7 cellular contexts compared by ENCODE assay signal in the genomic region with DNA sequence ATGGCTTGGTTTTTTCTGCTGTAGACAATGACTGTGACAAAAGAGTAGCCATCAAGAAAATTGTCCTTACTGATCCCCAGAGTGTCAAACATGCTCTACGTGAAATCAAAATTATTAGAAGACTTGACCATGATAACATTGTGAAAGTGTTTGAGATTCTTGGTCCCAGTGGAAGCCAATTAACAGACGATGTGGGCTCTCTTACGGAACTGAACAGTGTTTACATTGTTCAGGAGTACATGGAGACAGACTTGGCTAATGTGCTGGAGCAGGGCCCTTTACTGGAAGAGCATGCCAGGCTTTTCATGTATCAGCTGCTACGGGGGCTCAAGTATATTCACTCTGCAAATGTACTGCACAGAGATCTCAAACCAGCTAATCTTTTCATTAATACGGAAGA. TPM values are rescaled to one million over a fixed set of nuclear protein-coding genes. Genes with fewer than 3 reads are reported as not detected.
DNase-seq lines count a peak whose midpoint lies in the region; ATAC-seq, FAIRE-seq and TF ChIP-seq lines count a peak whose summit lies in the region.
"Not testable (repeated sequence)": the region's sequence is repeated elsewhere in the genome, so short reads cannot be mapped to it uniquely, and the experiment has no call there.

No MANE protein-coding gene starts in this region.

- peak overlapping the region; percentile 91; the same call in 1 of the 2 replicates for H3K4me2 ChIP-seq in DOHH2 (ENCODE audit: low read length)
- H3K4me2 ChIP-seq in GM12878 (ENCODE audit: control insufficient read depth, insufficient read depth) = not testable (repeated sequence)

- TF ChIP-seq RAD21 in GM12878 (IDR thresholded peaks at IDR 0.05; ENCODE audit: insufficient read depth, low read depth, low read length) = not testable (repeated sequence)

- RAD21 ChIA-PET in GM12878 (lab: Charles Lee; ENCODE audit: unreplicated experiment) = interaction anchor here (0.7 to 1.8 kb wide), 7 partner anchors 9 to 51 kb away, joined by 3 to 6 read pairs (median 5); no protein-coding TSS in a partner anchor

- peaks cover 16% of the 10 kb centered on the region for H3F3A ChIP-seq in DOHH2 (ENCODE audit: control insufficient read depth, insufficient read depth)

- not testable (repeated sequence) for H3K9me2 ChIP-seq in DOHH2 (replicated peaks; ENCODE audit: control insufficient read depth, low read length)

- not testable (repeated sequence) for ATAC-seq in Panc1; activated CD8-positive, alpha-beta memory T cell treated with anti-CD3 and anti-CD28 coated beads, Interleukin-2, amount 10 ng/mL, durations not matched to agents 7 days and 5 days; GM12878

- BruUV-seq in Panc1 (replicated peaks; lab: Mats Ljungman, UMichigan) (TSS peak; percentile 52), GM12878 (replicated peaks; lab: Mats Ljungman, UMichigan) (TSS peak; percentile 61)

- CTCF ChIA-PET in Panc1 (lab: Charles Lee) = not testable (repeated sequence)
- CTCF ChIA-PET in activated CD8-positive, alpha-beta memory T cell treated with anti-CD3 and anti-CD28 coated beads, Interleukin-2, amount 10 ng/mL, durations not matched to agents 7 days and 5 days (lab: Charles Lee) = interaction anchor here (0.8 to 2.9 kb wide), 17 partner anchors 9 to 157 kb away, joined by 3 to 18 read pairs (median 4); a partner anchor contains a TSS
- CTCF ChIA-PET in GM12878 (lab: Yijun Ruan, JAX) = interaction anchor here (1.0 to 1.9 kb wide), 10 partner anchors 17 to 158 kb away, joined by 3 to 7 read pairs (median 4); a partner anchor contains a TSS

- H3K27me3 ChIP-seq in DOHH2 (ENCODE audit: control insufficient read depth, low read length); Panc1 (ENCODE audit: control insufficient read depth, insufficient read depth, low read length); GM12878 (replicated peaks in 1 of 2; ENCODE audit: control insufficient read depth in 2 of 2, insufficient read depth in 2 of 2, low read length in 1 of 2); spleen (replicated peaks in 1 of 7): not testable (repeated sequence)

- H3K36me3 ChIP-seq in DOHH2 (ENCODE audit: control insufficient read depth, low read length) (peaks cover 30% of the 10 kb centered on the region), GM12878 (ENCODE audit: control insufficient read depth in 2 of 2, insufficient read depth in 2 of 2, low read length in 1 of 2) (peaks cover 0 to 21% of the 10 kb centered on the region in 2 experiments; a peak in 2 of 4 replicates), spleen (peaks cover 0 to 53% (median 18%) of the 10 kb centered on the region in 6 donors)
- not testable (repeated sequence) for H3K36me3 ChIP-seq in Panc1 (ENCODE audit: control insufficient read depth, insufficient read depth, low read length)

- H3K27ac Mint-ChIP-seq in activated CD8-positive, alpha-beta memory T cell treated with anti-CD3 and anti-CD28 coated beads, Interleukin-2, amount 10 ng/mL, durations not matched to agents 7 days and 5 days = peak overlapping the region; percentile 95

- H2AFZ ChIP-seq in GM12878 (ENCODE audit: control insufficient read depth, low read depth, low read length) = not testable (repeated sequence)

- TF ChIP-seq CTCF in DOHH2 (IDR thresholded peaks at IDR 0.05; ENCODE audit: low read depth, low read length, poor library complexity, severe bottlenecking); Panc1 (IDR thresholded peaks at IDR 0.05); GM12878 (IDR thresholded peaks at IDR 0.05 in 2 of 3, conservative IDR thresholded peaks at IDR 0.05 in 1 of 3; ENCODE audit: control insufficient read depth in 2 of 3, extremely low read depth in 1 of 3, insufficient read depth in 1 of 3, low read depth in 3 of 3, low read length in 3 of 3); spleen (IDR thresholded peaks at IDR 0.05 in 8 of 11, conservative IDR thresholded peaks at IDR 0.05 in 3 of 11): not testable (repeated sequence)

- in situ Hi-C loops in Panc1 (cut with HindIII; ENCODE audit: low pct_unique_long_range_greater_than_20kb, low sequenced_read_pairs); GM12878 (cut with MboI): not testable (repeated sequence)

- TF ChIP-seq EP300 in GM12878 (IDR thresholded peaks at IDR 0.05; ENCODE audit: borderline replicate concordance in 1 of 2, control insufficient read depth in 1 of 2, low read depth in 2 of 2, low read length in 2 of 2) = not testable (repeated sequence)

- WGBS in GM12878 (ENCODE audit: insufficient coverage, insufficient replicate concordance, low lambda C conversion rate, missing lambda C conversion rate) = 96% methylated on average over 5 of the region's 5 CpGs
- WGBS in spleen, 5 donors = 94 to 98% (median 97%) methylated on average over 5 of the region's 5 CpGs

- H3K27ac ChIP-seq in DOHH2 (ENCODE audit: low read depth, low read length) = peak overlapping the region; percentile 83
- H3K27ac ChIP-seq in Panc1 (ENCODE audit: low read length); GM12878 (ENCODE audit: control insufficient read depth, insufficient read depth): not testable (repeated sequence)
- peak overlapping the region in 6 of 8 donors; percentile 32 to 70 (median 62) for H3K27ac ChIP-seq in spleen

- H3K4me1 ChIP-seq in DOHH2 (ENCODE audit: control insufficient read depth, low read length) = peaks cover 35% of the 10 kb centered on the region
- H3K4me1 ChIP-seq in Panc1 (ENCODE audit: control insufficient read depth, insufficient read depth, low read length) = peaks cover 15% of the 10 kb centered on the region
- not testable (repeated sequence) for H3K4me1 ChIP-seq in GM12878 (ENCODE audit: control insufficient read depth, insufficient read depth, low read length)
- peaks cover 3 to 34% (median 17%) of the 10 kb centered on the region in 6 donors for H3K4me1 ChIP-seq in spleen

- POLR2A ChIA-PET in Panc1 (lab: Charles Lee) = not testable (repeated sequence)
- POLR2A ChIA-PET in GM12878 (lab: Charles Lee) = interaction anchor here (2.6 kb wide), 1 partner anchor 9 kb away, joined by 6 read pairs; no protein-coding TSS in a partner anchor

- H3K9me3 ChIP-seq in DOHH2 (ENCODE audit: control insufficient read depth, insufficient read depth, low read length); Panc1 (ENCODE audit: control insufficient read depth, insufficient read depth, low read depth, low read length); GM12878 (replicated peaks; ENCODE audit: control insufficient read depth, insufficient read depth, low read length); spleen: not testable (repeated sequence)

- DNase-seq in Panc1 (ENCODE audit: low read depth, low spot score); activated CD8-positive, alpha-beta memory T cell treated with anti-CD3 and anti-CD28 coated beads, Interleukin-2, amount 10 ng/mL, durations not matched to agents 7 days and 5 days; GM12878 (ENCODE audit: low read depth, low spot score); spleen: not testable (repeated sequence)
- DNase-seq in globus pallidus (ENCODE audit: low spot score) (peak; percentile 61), medulla oblongata (ENCODE audit: extremely low spot score) (peak; percentile 49)

- peak overlapping the region; percentile 68 for H3K4me3 ChIP-seq in DOHH2 (ENCODE audit: low read length)
- not testable (repeated sequence) for H3K4me3 ChIP-seq in Panc1 (ENCODE audit: low read depth in 2 of 2, low read length in 2 of 2); GM12878; spleen

- not testable (repeated sequence) for H3K4me3 Mint-ChIP-seq in activated CD8-positive, alpha-beta memory T cell treated with anti-CD3 and anti-CD28 coated beads, Interleukin-2, amount 10 ng/mL, durations not matched to agents 7 days and 5 days

- H3K9me3 Mint-ChIP-seq in activated CD8-positive, alpha-beta memory T cell treated with anti-CD3 and anti-CD28 coated beads, Interleukin-2, amount 10 ng/mL, durations not matched to agents 7 days and 5 days (ENCODE audit: low read depth) = not testable (repeated sequence)

- SMC1A ChIA-PET in GM12878 (lab: Charles Lee; ENCODE audit: uncharacterized antibody, unreplicated experiment) = interaction anchor here (1.0 to 3.3 kb wide), 11 partner anchors 11 to 66 kb away, joined by 3 to 14 read pairs (median 4); no protein-coding TSS in a partner anchor

- not testable (repeated sequence) for TF ChIP-seq POLR2A in GM12878 (IDR thresholded peaks at IDR 0.05; ENCODE audit: low read depth, low read length); spleen (IDR thresholded peaks at IDR 0.05)

- intact Hi-C loops in Panc1 (cut with micrococcal nuclease; ENCODE audit: unreplicated experiment); GM12878 (cut with micrococcal nuclease; ENCODE audit: unreplicated experiment); spleen (cut with DNase I; ENCODE audit: low total_unique reads): not testable (repeated sequence)

- not testable (repeated sequence) for H4K20me1 ChIP-seq in DOHH2 (ENCODE audit: control insufficient read depth, insufficient read depth, low read depth, low read length); GM12878 (ENCODE audit: control insufficient read depth, insufficient read depth)

- H3K27me3 Mint-ChIP-seq in activated CD8-positive, alpha-beta memory T cell treated with anti-CD3 and anti-CD28 coated beads, Interleukin-2, amount 10 ng/mL, durations not matched to agents 7 days and 5 days = not testable (repeated sequence)

- peaks cover 43% of the 10 kb centered on the region for H3K4me1 Mint-ChIP-seq in activated CD8-positive, alpha-beta memory T cell treated with anti-CD3 and anti-CD28 coated beads, Interleukin-2, amount 10 ng/mL, durations not matched to agents 7 days and 5 days

- H3K79me2 ChIP-seq in DOHH2 (ENCODE audit: control insufficient read depth, low read length) (peaks cover 60% of the 10 kb centered on the region), GM12878 (ENCODE audit: control insufficient read depth, insufficient read depth, low read length) (peaks cover 63% of the 10 kb centered on the region)

- FAIRE-seq in GM12878 (lab: Jason Lieb, UNC) = not testable (repeated sequence)

- peaks cover 37% of the 10 kb centered on the region for H3K36me3 Mint-ChIP-seq in activated CD8-positive, alpha-beta memory T cell treated with anti-CD3 and anti-CD28 coated beads, Interleukin-2, amount 10 ng/mL, durations not matched to agents 7 days and 5 days

- not testable (repeated sequence) for H3K9ac ChIP-seq in GM12878 (ENCODE audit: control insufficient read depth, insufficient read depth, low read length)

RNA-seq across cellular contexts. Expression of a gene that starts 27.5 kb away (rescaled TPM):
- total RNA-seq in Panc1 (2021; ENCODE audit: unreplicated experiment) = 66.6 TPM
- polyA plus RNA-seq in Panc1 (2012; ENCODE audit: insufficient read length) = 30.3 TPM
- total RNA-seq in activated CD8-positive, alpha-beta memory T cell treated with anti-CD3 and anti-CD28 coated beads, Interleukin-2, amount 10 ng/mL, durations not matched to agents 7 days and 5 days = 10 to 100 TPM; 44.7 to 53.0 TPM
- total RNA-seq in GM12878 (2013; cell fraction: nucleolus; rRNA removed) = 80.8 and 88.1 TPM in 2 replicates
- total RNA-seq in GM12878 (2014; rRNA removed) = 52.6 and 59.6 TPM in 2 replicates
- total RNA-seq in GM12878 (2014; rRNA removed; fragmentation: Illumina TruSeq; extraction: Trizol) = 69.8 and 71.0 TPM in 2 replicates
- total RNA-seq in GM12878 (2021) = 72.6 TPM in 2 replicates
- 24.7 TPM for polyA plus RNA-seq in GM12878 (2011; ENCODE audit: low read depth)
- polyA plus RNA-seq in GM12878 (2011; rRNA removed) = 100 and 162 TPM in 2 replicates
- 32.0 and 38.4 TPM in 2 replicates for polyA plus RNA-seq in GM12878 (2011; cell fraction: cytosol; rRNA removed)
- polyA plus RNA-seq in GM12878 (2011; cell fraction: nucleus; rRNA removed) = 28.7 and 36.7 TPM in 2 replicates
- 24.5 and 34.8 TPM in 2 replicates for polyA plus RNA-seq in GM12878 (2012)
- polyA plus RNA-seq in GM12878 (2014; fragmentation: Illumina TruSeq; extraction: Trizol) = 62.6 and 76.2 TPM in 2 replicates
- polyA plus RNA-seq in GM12878 (2014; fragmentation: Nextera tagmentation; extraction: Ambion mirVana) = 10 to 100 TPM; 20.6 to 23.4 TPM
- polyA plus RNA-seq in GM12878 (2014; rRNA removed) = 28.0 and 35.6 TPM in 2 replicates
- 10 to 100 TPM; 47.5 to 52.5 TPM for polyA plus RNA-seq in GM12878 (2016; fragmentation: Nextera tagmentation; extraction: Ambion mirVana)
- polyA minus RNA-seq in GM12878 (2011; rRNA and poly(A)+ RNA removed) = 77.4 and 116 TPM in 2 replicates
- 37.0 and 41.8 TPM in 2 replicates for polyA minus RNA-seq in GM12878 (2011; cell fraction: cytosol; rRNA and poly(A)+ RNA removed)
- 19.3 and 25.4 TPM in 2 replicates for polyA minus RNA-seq in GM12878 (2011; cell fraction: nucleus; rRNA and poly(A)+ RNA removed)
- 10 to 100 TPM; 17.9 to 28.3 (median 21.9) TPM for total RNA-seq in spleen
- polyA plus RNA-seq in spleen = 1 to 10 TPM; 3.9 to 7.7 (median 5.6) TPM
